ENCODE assay signal across 9 cellular contexts in genomic region chr19:17475541-17476115, GRCh38. TPM values are rescaled to one million over a fixed set of nuclear protein-coding genes. Genes with fewer than 3 reads are reported as not detected.
A peak's percentile ranks its signal among the peaks of the same experiment; 100 is the strongest.
DNase-seq lines count a peak whose midpoint lies in the region; ATAC-seq and TF ChIP-seq lines count a peak whose summit lies in the region.
"Had no signal": no experiment of that assay in that cellular context is flagged by ENCODE, and none has a peak within 500 bp of the region (broad histone marks: within the 10 kb centered on the region; RNA-seq: fewer than 3 reads in every experiment).

No MANE protein-coding gene starts in this region.

- no peaks in the 10 kb centered on the region for H3K36me3 ChIP-seq in gastroesophageal sphincter

- no peaks in the 10 kb centered on the region for H3K36me3 Mint-ChIP-seq in naive thymus-derived CD8-positive, alpha-beta T cell

- intact Hi-C loops in posterior cingulate gyrus (cut with DNase I) = loop anchor here (10.0 kb wide), 1 partner anchor 141 kb away; the partner anchor contains the start of genes ANO8 and GTPBP3

- no peaks in the 10 kb centered on the region for H3K9me3 ChIP-seq in gastroesophageal sphincter

- peak overlapping the region in 3 of 4 donors; percentile 59 to 73 (median 64) for H3K27ac ChIP-seq in gastroesophageal sphincter
- H3K27ac ChIP-seq: SK-N-MC had no signal

- H3K27me3 Mint-ChIP-seq in naive thymus-derived CD8-positive, alpha-beta T cell = no peaks in the 10 kb centered on the region

- H3K9me3 Mint-ChIP-seq in naive thymus-derived CD8-positive, alpha-beta T cell = no peaks in the 10 kb centered on the region

- peaks cover 8 to 28% (median 18%) of the 10 kb centered on the region in 4 donors for H3K4me1 Mint-ChIP-seq in naive thymus-derived CD8-positive, alpha-beta T cell

- DNase-seq in EL = peak; percentile 52
- DNase-seq in SW 1271 (lab: John Stamatoyannopoulos, UW) = peak; percentile 36 to 71
- DNase-seq in posterior cingulate gyrus = peak; percentile 83 to 98 (median 90)
- DNase-seq in mesenteric fat pad (ENCODE audit: low spot score) = no peak
- DNase-seq in T-helper 2 cell = no peak
- DNase-seq in naive thymus-derived CD8-positive, alpha-beta T cell = no peak

- WGBS in gastroesophageal sphincter (ENCODE audit: low coverage in 1 of 2), 2 donors = 21 to 40% methylated on average over 4 to 7 of the region's 10 CpGs

- no peaks in the 10 kb centered on the region for H3K27me3 ChIP-seq in gastroesophageal sphincter

- no peak for TF ChIP-seq CTCF in gastroesophageal sphincter (IDR thresholded peaks at IDR 0.05)

- peaks cover 0 to 49% (median 13%) of the 10 kb centered on the region in 3 donors for H3K4me1 ChIP-seq in gastroesophageal sphincter

- H3K4me3 ChIP-seq in gastroesophageal sphincter = no peak overlapping the region
- H3K4me3 ChIP-seq: SK-N-MC had no signal

- no peak for TF ChIP-seq POLR2A in gastroesophageal sphincter (IDR thresholded peaks at IDR 0.05)

- no peak for TF ChIP-seq EP300 in gastroesophageal sphincter (IDR thresholded peaks at IDR 0.05)

- H3K27ac Mint-ChIP-seq in naive thymus-derived CD8-positive, alpha-beta T cell = peak overlapping the region in 2 of 10 donors; percentile 47 to 70

- peak; percentile 66 for ATAC-seq in gastroesophageal sphincter
- no peak for ATAC-seq in GM19351 (IDR thresholded peaks at IDR 0.05; ENCODE audit: unreplicated experiment)
- ATAC-seq in naive thymus-derived CD8-positive, alpha-beta T cell = no peak

- POLR2A ChIA-PET in naive thymus-derived CD8-positive, alpha-beta T cell (lab: Charles Lee) = interaction anchor here (0.7 kb wide), 1 partner anchor 1096 kb away, joined by 4 read pairs; no protein-coding TSS in a partner anchor

- no peak overlapping the region for H3K4me3 Mint-ChIP-seq in naive thymus-derived CD8-positive, alpha-beta T cell

RNA-seq across cellular contexts. Expression of gene SLC27A1, which starts 5.3 kb away (rescaled TPM):
- 10 to 100 TPM; 17.1 to 21.3 (median 19.6) TPM for total RNA-seq in gastroesophageal sphincter
- total RNA-seq in mesenteric fat pad = 36.5 TPM
- 10 to 100 TPM in 1 of 2 experiments, 1 to 10 TPM in 1; 9.4 to 10.9 TPM for total RNA-seq in naive thymus-derived CD8-positive, alpha-beta T cell
- polyA plus RNA-seq in naive thymus-derived CD8-positive, alpha-beta T cell = 10 to 100 TPM; 12.5 to 14.6 (median 13.8) TPM

RNA-seq across cellular contexts. Expression of gene NXNL1, which starts 14.9 kb away (rescaled TPM):
- not detected for total RNA-seq in gastroesophageal sphincter
- total RNA-seq in mesenteric fat pad = 1.3 TPM
- not detected for total RNA-seq in naive thymus-derived CD8-positive, alpha-beta T cell
- not detected for polyA plus RNA-seq in naive thymus-derived CD8-positive, alpha-beta T cell

RNA-seq across cellular contexts. Expression of gene TMEM221, which starts 27.2 kb away (rescaled TPM):
- 1 to 10 TPM in 1 of 4 donors, under 1 TPM in 1, not detected in 2; 0.46 to 1.3 TPM for total RNA-seq in gastroesophageal sphincter
- total RNA-seq in mesenteric fat pad = not detected
- total RNA-seq in naive thymus-derived CD8-positive, alpha-beta T cell = not detected
- under 1 TPM in 1 of 3 donors, not detected in 2; 0.13 TPM for polyA plus RNA-seq in naive thymus-derived CD8-positive, alpha-beta T cell

RNA-seq across cellular contexts. Expression of gene PGLS, which starts 35.8 kb away (rescaled TPM):
- 10 to 100 TPM; 35.0 to 48.7 (median 39.9) TPM for total RNA-seq in gastroesophageal sphincter
- total RNA-seq in mesenteric fat pad = 66.9 TPM
- total RNA-seq in naive thymus-derived CD8-positive, alpha-beta T cell = 10 to 100 TPM; 78.8 to 82.6 TPM
- 10 to 100 TPM; 68.9 to 73.4 (median 73.0) TPM for polyA plus RNA-seq in naive thymus-derived CD8-positive, alpha-beta T cell

RNA-seq across cellular contexts. Expression of gene MVB12A, which starts 55.8 kb away (rescaled TPM):
- total RNA-seq in gastroesophageal sphincter (10 to 100 TPM; 30.8 to 44.7 (median 37.7) TPM), mesenteric fat pad (46.9 TPM)
- 10 to 100 TPM; 28.1 to 30.0 TPM for total RNA-seq in naive thymus-derived CD8-positive, alpha-beta T cell
- 10 to 100 TPM; 24.3 to 34.6 (median 31.0) TPM for polyA plus RNA-seq in naive thymus-derived CD8-positive, alpha-beta T cell

Comparison
In these comparisons a context has a peak if more than half of its experiments do, and no peak if none do; other contexts are left out.
1. DNase-seq: peak in EL (single experiment), SW 1271 (2 of 2) and posterior cingulate gyrus (10 of 10); none in mesenteric fat pad (single experiment), T-helper 2 cell (0 of 5) and naive thymus-derived CD8-positive, alpha-beta T cell (0 of 10).